ENCODE assay signal across 1 cellular context in the genomic region with DNA sequence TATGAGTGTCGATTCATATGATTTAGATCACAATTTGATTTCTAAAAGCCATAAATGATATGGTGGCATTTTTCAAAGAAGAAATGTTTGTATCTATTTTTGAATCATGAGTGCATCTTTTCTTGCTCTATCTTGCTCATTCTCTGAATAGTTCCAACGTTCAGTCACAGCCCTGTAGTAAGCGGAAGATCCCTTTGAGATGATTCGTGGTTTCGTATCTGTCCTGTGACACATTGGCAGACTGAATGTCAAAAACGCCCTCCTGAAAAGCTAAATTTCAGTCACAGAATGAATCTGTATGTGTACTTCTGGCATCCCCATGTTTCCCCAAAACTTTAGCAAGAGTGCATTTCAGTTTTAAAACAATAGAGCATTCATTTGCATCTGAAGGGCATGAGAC.
A peak's percentile ranks its signal among the peaks of the same experiment; 100 is the strongest.
TF ChIP-seq lines count a peak whose summit lies in the region.

No MANE protein-coding gene starts in this region.

TF ChIP-seq in GM12878, 131 proteins besides CTCF, POLR2A, EP300 and RAD21 (continued from another document):
- peak; percentile 6; the same call in 1 of the 2 replicates for TF ChIP-seq JUNB (IDR thresholded peaks at IDR 0.05)
